23 cellular contexts compared by ENCODE assay signal in the genomic region with DNA sequence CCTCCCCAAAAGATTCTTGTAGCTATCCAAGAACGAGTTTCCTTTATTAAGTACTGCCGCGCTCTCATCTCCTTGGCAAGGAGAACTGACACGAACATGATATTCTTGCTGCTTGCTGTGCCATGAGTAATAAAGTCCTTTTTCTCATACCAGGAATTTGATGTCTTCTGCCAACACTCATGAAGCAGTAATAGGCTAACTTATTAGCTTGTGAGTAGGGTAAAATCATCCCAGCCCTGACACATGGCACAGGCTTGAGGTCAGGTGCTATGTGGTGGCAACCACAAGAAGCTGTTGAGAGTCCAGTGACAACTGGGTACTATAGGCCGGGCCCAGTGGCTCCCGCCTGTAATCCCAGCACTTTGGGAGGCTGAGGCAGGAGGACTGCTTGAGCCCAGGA. TPM values are rescaled to one million over a fixed set of nuclear protein-coding genes. Genes with fewer than 3 reads are reported as not detected.
A peak's percentile ranks its signal among the peaks of the same experiment; 100 is the strongest.
DNase-seq lines count a peak whose midpoint lies in the region; TF ChIP-seq lines count a peak whose summit lies in the region.
"Had no signal": no experiment of that assay in that cellular context is flagged by ENCODE, and none has a peak within 500 bp of the region (broad histone marks: within the 10 kb centered on the region; RNA-seq: fewer than 3 reads in every experiment).

No MANE protein-coding gene starts in this region.

- DNase-seq in AG08395 (ENCODE audit: low spot score) (peak; percentile 15), HK-2 (ENCODE audit: unreplicated experiment) (peak; percentile 47), brain microvascular endothelial cell (peak; percentile 8), myocyte (ENCODE audit: low read depth) (peak; percentile 96), NCI-H345 treated with DMSO at 0.1 percent for 48 hours (lab: John Stamatoyannopoulos, UW; ENCODE audit: unreplicated experiment) (no peak), NOMO-1 treated with DMSO at 0.1 percent for 48 hours (lab: John Stamatoyannopoulos, UW; ENCODE audit: unreplicated experiment) (no peak), amygdala (lab: John Stamatoyannopoulos, UW) (no peak), KBM-7 (no peak)
- DNase-seq: activated CD4-positive, alpha-beta T cell treated with anti-CD3 and anti-CD28 coated beads, Interleukin-2, amount 10 ng/mL, durations not matched to agents 24 days and 14 days; activated CD8-positive, alpha-beta memory T cell treated with anti-CD3 and anti-CD28 coated beads, Interleukin-2, amount 50 U/mL, for 48 hours; activated effector memory CD4-positive, alpha-beta T cell treated with Interleukin-2 at 50 U/mL for 16 hours; activated naive CD8-positive, alpha-beta T cell treated with anti-CD3 and anti-CD28 coated beads, Interleukin-2, amount 50 U/mL, for 24 hours; AML-193; caudate nucleus; DND-41; erythroblast; H9; NCI-H1092 treated with DMSO at 0.1 percent for 48 hours; NCI-H2081 treated with DMSO at 0.1 percent for 48 hours; NCI-H510A treated with DMSO at 0.1 percent for 48 hours; stimulated activated CD4-positive, alpha-beta T cell treated with anti-CD3 and anti-CD28 coated beads, Interleukin-4, amount 100 ng/mL, for 24 hours; stomach; trophoblast cell had no signal

- no peak overlapping the region for H3K27ac ChIP-seq in brain microvascular endothelial cell
- H3K27ac ChIP-seq: stomach had no signal

- no peak for TF ChIP-seq CTCF in brain microvascular endothelial cell (IDR thresholded peaks at IDR 0.05; ENCODE audit: low read depth, low read length, missing control alignments)

- H3K27me3 ChIP-seq in brain microvascular endothelial cell (replicated peaks) = no peaks in the 10 kb centered on the region
- H3K27me3 ChIP-seq: stomach had no signal

- in situ Hi-C loops in brain microvascular endothelial cell (cut with HindIII; ENCODE audit: low pct_ligation_motif_present, low sequenced_read_pairs) = no loop called here
- in situ Hi-C loops in KBM-7 (cut with MboI; ENCODE audit: low pct_unique_long_range_greater_than_20kb, low sequenced_read_pairs) = no loop called here

- no peaks in the 10 kb centered on the region for H3K36me3 ChIP-seq in brain microvascular endothelial cell (replicated peaks)

- no peak overlapping the region for H3K4me3 ChIP-seq in brain microvascular endothelial cell (ENCODE audit: low read depth, low read length)
- H3K4me3 ChIP-seq: stomach had no signal

RNA-seq across cellular contexts. Expression of gene UBXN7, which starts 22.7 kb away (rescaled TPM):
- total RNA-seq in myocyte = 10.5 and 13.3 TPM in 2 replicates
- 9.1 TPM for polyA plus RNA-seq in myocyte (2012)

RNA-seq across cellular contexts. Expression of gene RNF168, which starts 48.6 kb away (rescaled TPM):
- 9.2 and 13.2 TPM in 2 replicates for total RNA-seq in myocyte
- 4.2 TPM for polyA plus RNA-seq in myocyte (2012)

Comparison
In these comparisons a context has a peak if more than half of its experiments do, and no peak if none do; other contexts are left out.
1. DNase-seq: peak in AG08395 (single experiment), HK-2 (single experiment), brain microvascular endothelial cell (single experiment) and myocyte (single experiment); none in NCI-H345 treated with DMSO at 0.1 percent for 48 hours (single experiment), NOMO-1 treated with DMSO at 0.1 percent for 48 hours (single experiment), amygdala (0 of 56) and KBM-7 (single experiment).